ENCODE assay signal across 17 cellular contexts in the genomic region with DNA sequence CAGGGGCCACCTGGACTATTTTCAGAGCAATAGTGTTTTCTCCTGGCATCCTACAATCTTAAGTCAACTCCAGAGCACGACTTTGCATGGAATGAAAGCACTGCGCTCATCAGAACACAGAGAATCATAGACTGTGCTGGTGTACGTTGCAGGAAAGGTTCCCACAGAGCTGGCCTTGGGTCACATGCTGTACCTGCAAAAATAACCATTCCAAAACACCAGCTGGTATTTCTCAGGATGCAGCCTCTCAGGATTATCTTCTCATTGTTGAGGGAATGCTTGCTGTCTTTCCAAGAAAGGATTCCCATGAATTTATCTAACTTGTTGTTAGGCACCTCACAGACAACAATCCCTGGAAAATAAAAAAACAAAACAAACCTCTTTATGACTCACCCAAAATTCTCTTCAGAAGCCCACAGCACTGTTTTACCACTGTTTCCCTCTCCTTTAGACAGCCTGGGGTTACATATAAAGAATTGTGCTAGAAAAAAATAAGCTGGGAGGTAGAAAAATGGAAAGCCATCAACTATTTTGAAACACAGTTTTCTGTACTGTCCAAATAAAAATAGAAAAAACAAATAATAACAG.
A peak's percentile ranks its signal among the peaks of the same experiment; 100 is the strongest.
DNase-seq lines count a peak whose midpoint lies in the region; ATAC-seq and TF ChIP-seq lines count a peak whose summit lies in the region.
"Had no signal": no experiment of that assay in that cellular context is flagged by ENCODE, and none has a peak within 500 bp of the region (broad histone marks: within the 10 kb centered on the region; RNA-seq: fewer than 3 reads in every experiment).

No MANE protein-coding gene starts in this region.

- 43% methylated on average over 3 of the region's 3 CpGs; no CpG with 5 or more reads in 1 of the 2 donors for WGBS in gastroesophageal sphincter (ENCODE audit: low coverage in 1 of 2), 2 donors
- WGBS in trophoblast cell (ENCODE audit: extremely low coverage, insufficient coverage, insufficient read length) = no CpG with 5 or more reads among the region's 3 CpGs

- no peak for TF ChIP-seq EP300 in gastroesophageal sphincter (IDR thresholded peaks at IDR 0.05)

- no peaks in the 10 kb centered on the region for H3K9me2 ChIP-seq in Karpas-422 (replicated peaks; ENCODE audit: insufficient read depth, low read length)

- H3K4me2 ChIP-seq in trophoblast cell (ENCODE audit: low read length) (peak overlapping the region; percentile 2), Karpas-422 (ENCODE audit: low read depth, low read length, poor library complexity, severe bottlenecking) (no peak overlapping the region)

- H2AFZ ChIP-seq in trophoblast cell (ENCODE audit: insufficient read depth, low read length, poor library complexity) (no peak overlapping the region), Karpas-422 (ENCODE audit: low read length) (no peak overlapping the region)

- peak; percentile 31 for ATAC-seq in gastroesophageal sphincter
- ATAC-seq: activated naive CD4-positive, alpha-beta T cell treated with anti-CD3 and anti-CD28 coated beads, Interleukin-2, amount 50 U/mL, for 72 hours; activated T-cell treated with anti-CD3 and anti-CD28 coated beads, Interleukin-2, amount 50 U/mL, for 72 hours; body of pancreas had no signal

- H4K91ac ChIP-seq in trophoblast cell (ENCODE audit: low read depth, low read length) = no peak overlapping the region

- no peak for TF ChIP-seq CTCF in gastroesophageal sphincter (IDR thresholded peaks at IDR 0.05)

- no peak overlapping the region for H2BK5ac ChIP-seq in trophoblast cell (ENCODE audit: low read depth, low read length, poor library complexity)

- H2AK5ac ChIP-seq in trophoblast cell (ENCODE audit: low read length) = no peak overlapping the region

- H3K18ac ChIP-seq in trophoblast cell (ENCODE audit: low read length) = no peak overlapping the region

- no peaks in the 10 kb centered on the region for H4K20me1 ChIP-seq in Karpas-422 (ENCODE audit: insufficient read depth, low read depth, low read length)

- H3K79me2 ChIP-seq in trophoblast cell (ENCODE audit: control insufficient read depth, insufficient read depth, low read length, poor library complexity) (no peaks in the 10 kb centered on the region), Karpas-422 (ENCODE audit: low read length) (no peaks in the 10 kb centered on the region)

- H3K36me3 ChIP-seq in adipocyte (ENCODE audit: control insufficient read depth, insufficient read depth, low read length, severe bottlenecking) (no peaks in the 10 kb centered on the region), gastroesophageal sphincter (no peaks in the 10 kb centered on the region), trophoblast cell (ENCODE audit: control insufficient read depth in 1 of 2, insufficient read depth in 2 of 2, low read length in 2 of 2) (no peaks in the 10 kb centered on the region), Karpas-422 (ENCODE audit: insufficient read depth, low read length) (no peaks in the 10 kb centered on the region)

- H4K8ac ChIP-seq in trophoblast cell (ENCODE audit: low read depth, low read length) = no peak overlapping the region

- H3K4ac ChIP-seq in trophoblast cell (ENCODE audit: low read depth, low read length) = no peak overlapping the region

- H3K14ac ChIP-seq in trophoblast cell (ENCODE audit: low read length) = no peak overlapping the region

- H2BK12ac ChIP-seq in trophoblast cell (ENCODE audit: low read length) = no peak overlapping the region

- DNase-seq in GM04503 (ENCODE audit: low read depth) (peak; percentile 11), adipocyte (ENCODE audit: low read depth) (peak; percentile 30), trophoblast cell (peak in 1 of 2 donors; percentile 46), activated gamma-delta T cell treated with Interleukin-2 at 50 U/mL for 16 hours (no peak), glomerular visceral epithelial cell (ENCODE audit: extremely low spot score) (no peak), Karpas-422 (no peak), substantia nigra (lab: John Stamatoyannopoulos, UW) (no peak)
- DNase-seq: activated CD4-positive, CD25-positive, alpha-beta regulatory T cell treated with anti-CD3 and anti-CD28 coated beads, Interleukin-2, amount 50 U/mL, for 72 hours; activated CD8-positive, alpha-beta memory T cell treated with anti-CD3 and anti-CD28 coated beads for 24 hours; activated T-cell treated with anti-CD3 and anti-CD28 coated beads, Interleukin-2, amount 50 U/mL, for 72 hours; GF-D8; NCI-H1417 treated with DMSO at 0.1 percent for 48 hours; NCI-H524; SHP77 had no signal

- H3K4me3 ChIP-seq in adipocyte (ENCODE audit: low read length) (no peak overlapping the region), gastroesophageal sphincter (no peak overlapping the region), trophoblast cell (ENCODE audit: low read depth, low read length) (no peak overlapping the region), Karpas-422 (ENCODE audit: low read length) (no peak overlapping the region)
- H3K4me3 ChIP-seq: body of pancreas had no signal

- TF ChIP-seq POLR2A in gastroesophageal sphincter (IDR thresholded peaks at IDR 0.05) = no peak

- H3K79me1 ChIP-seq in trophoblast cell (ENCODE audit: low read length) = peaks cover 12% of the 10 kb centered on the region

- H3K27ac ChIP-seq in gastroesophageal sphincter = peak overlapping the region; percentile 18 to 68 (median 40)
- peak overlapping the region; percentile 72 for H3K27ac ChIP-seq in trophoblast cell (ENCODE audit: low read depth, low read length)
- H3K27ac ChIP-seq in Karpas-422 (ENCODE audit: low read length) = no peak overlapping the region
- H3K27ac ChIP-seq in substantia nigra (ENCODE audit: low read depth, low read length, poor library complexity, severe bottlenecking) = no peak overlapping the region
- H3K27ac ChIP-seq: body of pancreas had no signal

- H3K23ac ChIP-seq in trophoblast cell (ENCODE audit: low read length) = no peak overlapping the region

- H3K4me1 ChIP-seq in adipocyte (ENCODE audit: control insufficient read depth, insufficient read depth, low read length) = peaks cover 3% of the 10 kb centered on the region
- H3K4me1 ChIP-seq in gastroesophageal sphincter = peaks cover 14 to 60% (median 22%) of the 10 kb centered on the region in 3 donors
- H3K4me1 ChIP-seq in trophoblast cell (ENCODE audit: control insufficient read depth in 1 of 2, insufficient read depth in 2 of 2, low read length in 2 of 2) = peaks cover 3 to 8% of the 10 kb centered on the region in 2 experiments
- H3K4me1 ChIP-seq in Karpas-422 (ENCODE audit: low read length) = no peaks in the 10 kb centered on the region

- H3K27me3 ChIP-seq in adipocyte (replicated peaks; ENCODE audit: control insufficient read depth, insufficient read depth, low read length) (no peaks in the 10 kb centered on the region), gastroesophageal sphincter (no peaks in the 10 kb centered on the region), trophoblast cell (ENCODE audit: insufficient read depth, low read length) (no peaks in the 10 kb centered on the region), Karpas-422 (ENCODE audit: low read length) (no peaks in the 10 kb centered on the region)
- H3K27me3 ChIP-seq: body of pancreas had no signal

- no peak overlapping the region for H4K12ac ChIP-seq in trophoblast cell (ENCODE audit: low read depth, low read length)

- H3K9me3 ChIP-seq in adipocyte (ENCODE audit: control insufficient read depth, low read length) (no peaks in the 10 kb centered on the region), gastroesophageal sphincter (no peaks in the 10 kb centered on the region), trophoblast cell (ENCODE audit: insufficient read depth, low read depth, low read length) (no peaks in the 10 kb centered on the region), Karpas-422 (ENCODE audit: low read length) (no peaks in the 10 kb centered on the region)
- H3K9me3 ChIP-seq: body of pancreas had no signal

- no peak overlapping the region for H3K9ac ChIP-seq in adipocyte (ENCODE audit: low read length)
- H3K9ac ChIP-seq in trophoblast cell (ENCODE audit: low read length) = peak overlapping the region; percentile 2
- no peak overlapping the region for H3K9ac ChIP-seq in Karpas-422 (ENCODE audit: low read length)

- no peak overlapping the region for H2BK120ac ChIP-seq in trophoblast cell (ENCODE audit: insufficient read depth, low read length, poor library complexity)

Comparison
In these comparisons a context has a peak if more than half of its experiments do, and no peak if none do; other contexts are left out.
1. DNase-seq: peak in GM04503 (single experiment) and adipocyte (single experiment); none in activated gamma-delta T cell treated with Interleukin-2 at 50 U/mL for 16 hours (single experiment), glomerular visceral epithelial cell (single experiment), Karpas-422 (single experiment) and substantia nigra (0 of 49).
2. H3K27ac ChIP-seq: peak in gastroesophageal sphincter (4 of 4) and trophoblast cell (single experiment); none in Karpas-422 (single experiment) and substantia nigra (single experiment).